ENCODE assay signal across 1 cellular context in the genomic region with DNA sequence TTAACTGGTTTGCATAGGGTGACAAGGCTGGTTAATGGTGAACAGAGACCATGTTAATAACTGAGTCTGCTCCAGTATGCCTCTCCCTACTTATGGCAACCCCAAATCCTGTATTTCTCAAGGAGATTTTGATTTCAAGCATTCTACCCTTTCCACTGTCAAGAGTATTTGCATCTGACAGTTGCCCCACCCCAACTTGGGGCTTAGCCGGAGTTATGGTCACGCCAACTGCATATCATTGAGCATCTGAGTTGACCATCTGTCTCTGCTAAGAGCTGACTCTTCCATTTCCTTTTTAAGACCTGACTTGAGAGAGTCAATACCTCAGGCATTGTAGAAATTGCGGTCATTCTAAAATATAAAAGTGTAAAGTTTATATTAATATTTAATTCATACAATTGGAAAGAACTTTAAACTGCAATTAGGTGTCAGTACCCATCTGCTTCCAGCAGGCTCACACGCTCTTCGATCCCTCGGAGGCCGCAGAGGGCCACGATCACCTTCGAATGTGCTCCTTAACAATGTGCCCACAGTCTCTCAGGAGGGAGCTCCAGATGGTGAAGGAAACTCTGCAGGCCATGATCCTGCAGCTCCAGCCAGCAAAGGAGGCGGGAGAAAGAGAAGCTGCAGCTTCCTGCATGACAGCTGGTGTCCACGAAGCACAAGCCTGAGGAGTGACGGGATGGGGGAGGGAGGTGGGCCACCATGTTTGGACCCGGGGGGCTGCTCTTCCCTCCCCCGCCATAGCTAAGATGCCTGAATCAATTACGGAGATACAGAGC.
TF ChIP-seq lines count a peak whose summit lies in the region.

No MANE protein-coding gene starts in this region.

TF ChIP-seq in WTC11, 78 proteins besides CTCF, POLR2A, EP300 and RAD21 (continued from another document):
- TF ChIP-seq, protein P1, sequence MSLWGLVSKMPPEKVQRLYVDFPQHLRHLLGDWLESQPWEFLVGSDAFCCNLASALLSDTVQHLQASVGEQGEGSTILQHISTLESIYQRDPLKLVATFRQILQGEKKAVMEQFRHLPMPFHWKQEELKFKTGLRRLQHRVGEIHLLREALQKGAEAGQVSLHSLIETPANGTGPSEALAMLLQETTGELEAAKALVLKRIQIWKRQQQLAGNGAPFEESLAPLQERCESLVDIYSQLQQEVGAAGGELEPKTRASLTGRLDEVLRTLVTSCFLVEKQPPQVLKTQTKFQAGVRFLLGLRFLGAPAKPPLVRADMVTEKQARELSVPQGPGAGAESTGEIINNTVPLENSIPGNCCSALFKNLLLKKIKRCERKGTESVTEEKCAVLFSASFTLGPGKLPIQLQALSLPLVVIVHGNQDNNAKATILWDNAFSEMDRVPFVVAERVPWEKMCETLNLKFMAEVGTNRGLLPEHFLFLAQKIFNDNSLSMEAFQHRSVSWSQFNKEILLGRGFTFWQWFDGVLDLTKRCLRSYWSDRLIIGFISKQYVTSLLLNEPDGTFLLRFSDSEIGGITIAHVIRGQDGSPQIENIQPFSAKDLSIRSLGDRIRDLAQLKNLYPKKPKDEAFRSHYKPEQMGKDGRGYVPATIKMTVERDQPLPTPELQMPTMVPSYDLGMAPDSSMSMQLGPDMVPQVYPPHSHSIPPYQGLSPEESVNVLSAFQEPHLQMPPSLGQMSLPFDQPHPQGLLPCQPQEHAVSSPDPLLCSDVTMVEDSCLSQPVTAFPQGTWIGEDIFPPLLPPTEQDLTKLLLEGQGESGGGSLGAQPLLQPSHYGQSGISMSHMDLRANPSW (CRISPR knock-in tag; conservative IDR thresholded peaks at IDR 0.05; ENCODE audit: low read depth), result no peak
- TF ChIP-seq NR2C2 (CRISPR knock-in tag; IDR thresholded peaks at IDR 0.05), result no peak
